Comparison of ENCODE assay signal across 10 cellular contexts in genomic region chr1:25861316-25862286, GRCh38. TPM values are rescaled to one million over a fixed set of nuclear protein-coding genes. Genes with fewer than 3 reads are reported as not detected.
A peak's percentile ranks its signal among the peaks of the same experiment; 100 is the strongest.
DNase-seq lines count a peak whose midpoint lies in the region; ATAC-seq, FAIRE-seq and TF ChIP-seq lines count a peak whose summit lies in the region.
"Had no signal": no experiment of that assay in that cellular context is flagged by ENCODE, and none has a peak within 500 bp of the region (broad histone marks: within the 10 kb centered on the region; RNA-seq: fewer than 3 reads in every experiment).

No MANE protein-coding gene starts in this region.

- peaks cover 17% of the 10 kb centered on the region for H3K4me1 Mint-ChIP-seq in T-helper 17 cell

- H3K9ac ChIP-seq in HepG2 (ENCODE audit: insufficient read depth, low read depth, low read length) (peak overlapping the region; percentile 39), smooth muscle cell (ENCODE audit: low read depth) (no peak overlapping the region), MM.1S (ENCODE audit: low read length) (no peak overlapping the region)

- no peak for TF ChIP-seq CTCF in GM12865 (IDR thresholded peaks at IDR 0.05; ENCODE audit: insufficient read depth, low read depth, low read length, missing control alignments)
- no peak for TF ChIP-seq CTCF in HepG2 (CRISPR knock-in tag; IDR thresholded peaks at IDR 0.05)
- TF ChIP-seq CTCF in smooth muscle cell (IDR thresholded peaks at IDR 0.05; ENCODE audit: borderline replicate concordance, insufficient read depth, poor library complexity, severe bottlenecking), result no peak
- no peak for TF ChIP-seq CTCF in MM.1S (IDR thresholded peaks at IDR 0.05; ENCODE audit: low read length)

- no peak overlapping the region for H3K4me3 ChIP-seq in GM12865 (ENCODE audit: low read depth, low read length)
- H3K4me3 ChIP-seq in HepG2 (replicated peaks in 1 of 3; ENCODE audit: insufficient read depth in 1 of 3, low read depth in 2 of 3, low read length in 3 of 3), result peak overlapping the region; percentile 14 to 94 (median 34); a peak in 3 of 6 replicates
- no peak overlapping the region for H3K4me3 ChIP-seq in smooth muscle cell
- no peak overlapping the region for H3K4me3 ChIP-seq in MM.1S (ENCODE audit: low read length)
- H3K4me3 ChIP-seq: suprapubic skin had no signal

- H3K4me1 ChIP-seq in HepG2 (ENCODE audit: insufficient read depth, low read length) (peaks cover 59% of the 10 kb centered on the region), smooth muscle cell (ENCODE audit: low read depth) (peaks cover 9% of the 10 kb centered on the region), MM.1S (ENCODE audit: low read length) (peaks cover 6% of the 10 kb centered on the region)

- H3K36me3 Mint-ChIP-seq in T-helper 17 cell (ENCODE audit: low read depth), result no peaks in the 10 kb centered on the region

- H3K9me2 ChIP-seq in MM.1S (replicated peaks; ENCODE audit: insufficient read depth, low read length), result no peaks in the 10 kb centered on the region

- H2AFZ ChIP-seq in HepG2 (ENCODE audit: low read length) (no peak overlapping the region), smooth muscle cell (ENCODE audit: low read depth) (no peak overlapping the region), MM.1S (ENCODE audit: low read length) (no peak overlapping the region)

- no peak for FAIRE-seq in HepG2 (lab: Jason Lieb, UNC)

- DNase-seq in AML-193 (lab: John Stamatoyannopoulos, UW) (peak; percentile 52 to 63), GM12865 (ENCODE audit: low read depth) (peak; percentile 20), T-helper 17 cell (no peak), HepG2 (ENCODE audit: low spot score) (peak; percentile 82), middle frontal gyrus (ENCODE audit: extremely low spot score, low spot score) (no peak), smooth muscle cell (lab: John Stamatoyannopoulos, UW; ENCODE audit: unreplicated experiment) (no peak), MM.1S (no peak)
- DNase-seq: activated CD4-positive, CD25-positive, alpha-beta regulatory T cell treated with anti-CD3 and anti-CD28 coated beads, Interleukin-2, amount 50 U/mL, for 72 hours had no signal

- H3K27ac Mint-ChIP-seq in T-helper 17 cell, result no peak overlapping the region

- TSS peak; percentile 33 for BruUV-seq in HepG2 (replicated peaks; lab: Mats Ljungman, UMichigan)

- H3K4me3 Mint-ChIP-seq in T-helper 17 cell, result peak overlapping the region; percentile 63

- ATAC-seq in T-helper 17 cell (no peak), HepG2 (peak; percentile 58), HG03135 (IDR thresholded peaks at IDR 0.05; ENCODE audit: unreplicated experiment) (no peak)

- CTCF ChIA-PET in HepG2 (lab: Yijun Ruan, JAX; ENCODE audit: low intra/inter-chr PET ratio, low total read pairs), result no interaction called here

- 29% methylated on average over 16 of the region's 16 CpGs for WGBS in HepG2 (ENCODE audit: low lambda C conversion rate)
- 79% methylated on average over 15 of the region's 16 CpGs for WGBS in smooth muscle cell (ENCODE audit: low lambda C conversion rate)

- no peaks in the 10 kb centered on the region for H3K9me3 ChIP-seq in T-helper 17 cell (ENCODE audit: control insufficient read depth, low read length, poor library complexity, severe bottlenecking)
- H3K9me3 ChIP-seq in HepG2 (ENCODE audit: low read length), result no peaks in the 10 kb centered on the region
- no peaks in the 10 kb centered on the region for H3K9me3 ChIP-seq in smooth muscle cell (replicated peaks; ENCODE audit: low read depth)
- no peaks in the 10 kb centered on the region for H3K9me3 ChIP-seq in MM.1S (replicated peaks; ENCODE audit: insufficient read depth, low read length)
- H3K9me3 ChIP-seq: suprapubic skin had no signal

- in situ Hi-C loops in HepG2 (cut with HindIII; ENCODE audit: extremely low pct_ligation_motif_present, low pct_unique_long_range_greater_than_20kb), result no loop called here

- H3F3A ChIP-seq in smooth muscle cell (ENCODE audit: low read depth), result peaks cover 9% of the 10 kb centered on the region
- no peaks in the 10 kb centered on the region; the same call in 1 of the 2 replicates for H3F3A ChIP-seq in MM.1S (ENCODE audit: insufficient read depth, low read length)

- TF ChIP-seq EP300 in HepG2 (IDR thresholded peaks at IDR 0.05; ENCODE audit: low read depth in 2 of 2, low read length in 2 of 2), result peak in 1 of 2 experiments; percentile 82; a peak in 2 of 4 replicates
- TF ChIP-seq EP300 in HepG2 (CRISPR knock-in tag; IDR thresholded peaks at IDR 0.05; ENCODE audit: borderline replicate concordance), result peak; percentile 57; the same call in 1 of the 2 replicates

- H3K27me3 Mint-ChIP-seq in T-helper 17 cell, result no peaks in the 10 kb centered on the region

- POLR2A ChIA-PET in HepG2 (lab: Yijun Ruan, JAX), result interaction anchor here (0.7 to 5.4 kb wide), 4 partner anchors 9 to 136 kb away, joined by 4 to 32 read pairs (median 4); partner anchors contain the start of gene PAQR7

- peaks cover 8 to 15% of the 10 kb centered on the region in 2 experiments; a peak in 4 of 5 replicates for H3K36me3 ChIP-seq in HepG2 (replicated peaks in 1 of 2; ENCODE audit: control insufficient read depth in 1 of 2, insufficient read depth in 2 of 2, low read length in 2 of 2)
- H3K36me3 ChIP-seq in smooth muscle cell (ENCODE audit: low read depth), result no peaks in the 10 kb centered on the region
- H3K36me3 ChIP-seq in MM.1S (replicated peaks; ENCODE audit: insufficient read depth, low read length), result no peaks in the 10 kb centered on the region

- TF ChIP-seq RAD21 in HepG2 (CRISPR knock-in tag; IDR thresholded peaks at IDR 0.05), result no peak

- H3K27me3 ChIP-seq in HepG2 (ENCODE audit: control insufficient read depth in 1 of 2, insufficient read depth in 2 of 2, low read length in 2 of 2) (no peaks in the 10 kb centered on the region; a peak in 1 of 5 replicates), smooth muscle cell (ENCODE audit: low read depth) (no peaks in the 10 kb centered on the region), MM.1S (replicated peaks; ENCODE audit: insufficient read depth, low read length) (no peaks in the 10 kb centered on the region)
- H3K27me3 ChIP-seq: suprapubic skin had no signal

- intact Hi-C loops in HepG2 (cut with micrococcal nuclease; ENCODE audit: unreplicated experiment), result no loop called here

- peak overlapping the region; percentile 87 for H3K27ac ChIP-seq in HepG2 (ENCODE audit: extremely low read length, insufficient read depth, low read length)
- no peak overlapping the region for H3K27ac ChIP-seq in smooth muscle cell (ENCODE audit: low read depth)
- no peak overlapping the region for H3K27ac ChIP-seq in MM.1S (ENCODE audit: low read length)
- H3K27ac ChIP-seq: suprapubic skin had no signal

- H3K79me2 ChIP-seq in HepG2 (ENCODE audit: insufficient read depth, low read length) (peaks cover 17% of the 10 kb centered on the region), smooth muscle cell (ENCODE audit: low read depth) (no peaks in the 10 kb centered on the region), MM.1S (ENCODE audit: low read length) (peaks cover 8% of the 10 kb centered on the region)

- H4K20me1 ChIP-seq in HepG2 (ENCODE audit: insufficient read depth, low read length) (no peaks in the 10 kb centered on the region), smooth muscle cell (ENCODE audit: low read depth) (no peaks in the 10 kb centered on the region), MM.1S (ENCODE audit: insufficient read depth, low read length) (no peaks in the 10 kb centered on the region)

- peak in 1 of 2 experiments; percentile 28; a peak in 1 of 4 replicates for TF ChIP-seq POLR2A in HepG2 (IDR thresholded peaks at IDR 0.05; ENCODE audit: insufficient read depth in 1 of 2, low read depth in 2 of 2, low read length in 2 of 2)

- H3K4me2 ChIP-seq in HepG2 (ENCODE audit: low read depth, low read length) (peak overlapping the region; percentile 69), smooth muscle cell (no peak overlapping the region), MM.1S (ENCODE audit: low read depth, low read length) (no peak overlapping the region)

RNA-seq across cellular contexts. Expression of gene AUNIP, which starts 2.3 kb away (rescaled TPM):
- under 1 TPM in 1 of 2 donors, not detected in 1; 0.31 TPM for total RNA-seq in T-helper 17 cell
- total RNA-seq in HepG2 (2016; rRNA removed; fragmentation: Illumina TruSeq; extraction: Trizol), result 12.3 and 12.8 TPM in 2 replicates
- total RNA-seq in HepG2 (2016; cell fraction: cytosol; rRNA removed; fragmentation: Illumina TruSeq; extraction: Trizol; ENCODE audit: low read depth), result 5.7 TPM in 2 replicates
- 12.6 and 14.1 TPM in 2 replicates for total RNA-seq in HepG2 (2016; cell fraction: insoluble cytoplasmic fraction; rRNA removed; fragmentation: Illumina TruSeq; extraction: Trizol)
- total RNA-seq in HepG2 (2016; cell fraction: membrane; rRNA removed; fragmentation: Illumina TruSeq; extraction: Trizol), result 10.9 and 11.6 TPM in 2 replicates
- 10.2 and 12.0 TPM in 2 replicates for total RNA-seq in HepG2 (2016; cell fraction: nucleus; rRNA removed; fragmentation: Illumina TruSeq; extraction: Trizol)
- 2.4 and 3.8 TPM in 2 replicates for polyA plus RNA-seq in HepG2 (2011; rRNA removed)
- 2.0 and 2.5 TPM in 2 replicates for polyA plus RNA-seq in HepG2 (2011; cell fraction: cytosol; rRNA removed)
- polyA plus RNA-seq in HepG2 (2011; cell fraction: nucleus; rRNA removed), result 2.3 TPM in 2 replicates
- 1.4 and 2.3 TPM in 2 replicates for polyA plus RNA-seq in HepG2 (2012)
- polyA plus RNA-seq in HepG2 (2016; cell fraction: cytosol; fragmentation: Illumina TruSeq; extraction: Trizol; ENCODE audit: low read depth), result 2.5 and 3.0 TPM in 2 replicates
- 12.7 and 13.5 TPM in 2 replicates for polyA plus RNA-seq in HepG2 (2016; cell fraction: insoluble cytoplasmic fraction; fragmentation: Illumina TruSeq; extraction: Trizol; ENCODE audit: low read depth)
- 4.7 and 4.8 TPM in 2 replicates for polyA plus RNA-seq in HepG2 (2016; cell fraction: membrane; fragmentation: Illumina TruSeq; extraction: Trizol; ENCODE audit: low read depth)
- polyA plus RNA-seq in HepG2 (2016; cell fraction: nucleus; fragmentation: Illumina TruSeq; extraction: Trizol; ENCODE audit: insufficient read depth, low read depth), result 7.1 and 8.3 TPM in 2 replicates
- polyA minus RNA-seq in HepG2 (2011; rRNA and poly(A)+ RNA removed; ENCODE audit: low replicate concordance), result 4.6 and 20.8 TPM in 2 replicates
- 2.7 and 3.9 TPM in 2 replicates for polyA minus RNA-seq in HepG2 (2011; cell fraction: cytosol; rRNA and poly(A)+ RNA removed)
- polyA minus RNA-seq in HepG2 (2011; cell fraction: nucleus; rRNA and poly(A)+ RNA removed), result 5.7 and 7.3 TPM in 2 replicates
- 0.18 and 2.1 TPM in 2 replicates for total RNA-seq in smooth muscle cell
- polyA plus RNA-seq in smooth muscle cell, result 1.1 and 1.3 TPM in 2 replicates

RNA-seq across cellular contexts. Expression of gene PAQR7, which starts 13.9 kb away (rescaled TPM):
- 1 to 10 TPM; 1.4 to 2.6 TPM for total RNA-seq in T-helper 17 cell
- 6.0 and 13.2 TPM in 2 replicates for total RNA-seq in HepG2 (2016; rRNA removed; fragmentation: Illumina TruSeq; extraction: Trizol)
- total RNA-seq in HepG2 (2016; cell fraction: cytosol; rRNA removed; fragmentation: Illumina TruSeq; extraction: Trizol; ENCODE audit: low read depth), result 4.1 and 4.7 TPM in 2 replicates
- 6.2 and 13.0 TPM in 2 replicates for total RNA-seq in HepG2 (2016; cell fraction: insoluble cytoplasmic fraction; rRNA removed; fragmentation: Illumina TruSeq; extraction: Trizol)
- 10.2 and 10.4 TPM in 2 replicates for total RNA-seq in HepG2 (2016; cell fraction: membrane; rRNA removed; fragmentation: Illumina TruSeq; extraction: Trizol)
- 8.2 and 9.4 TPM in 2 replicates for total RNA-seq in HepG2 (2016; cell fraction: nucleus; rRNA removed; fragmentation: Illumina TruSeq; extraction: Trizol)
- 16.6 and 20.2 TPM in 2 replicates for polyA plus RNA-seq in HepG2 (2011; rRNA removed)
- 19.1 and 22.5 TPM in 2 replicates for polyA plus RNA-seq in HepG2 (2011; cell fraction: cytosol; rRNA removed)
- polyA plus RNA-seq in HepG2 (2011; cell fraction: nucleus; rRNA removed), result 17.0 and 18.5 TPM in 2 replicates
- polyA plus RNA-seq in HepG2 (2012), result 13.9 and 14.2 TPM in 2 replicates
- 2.4 TPM in 2 replicates for polyA plus RNA-seq in HepG2 (2016; cell fraction: cytosol; fragmentation: Illumina TruSeq; extraction: Trizol; ENCODE audit: low read depth)
- polyA plus RNA-seq in HepG2 (2016; cell fraction: insoluble cytoplasmic fraction; fragmentation: Illumina TruSeq; extraction: Trizol; ENCODE audit: low read depth), result 4.5 and 5.3 TPM in 2 replicates
- polyA plus RNA-seq in HepG2 (2016; cell fraction: membrane; fragmentation: Illumina TruSeq; extraction: Trizol; ENCODE audit: low read depth), result 5.2 and 5.6 TPM in 2 replicates
- 19.6 and 20.2 TPM in 2 replicates for polyA plus RNA-seq in HepG2 (2016; cell fraction: nucleus; fragmentation: Illumina TruSeq; extraction: Trizol; ENCODE audit: insufficient read depth, low read depth)
- polyA minus RNA-seq in HepG2 (2011; rRNA and poly(A)+ RNA removed; ENCODE audit: low replicate concordance), result 21.8 and 127 TPM in 2 replicates
- polyA minus RNA-seq in HepG2 (2011; cell fraction: cytosol; rRNA and poly(A)+ RNA removed), result 28.0 and 29.7 TPM in 2 replicates
- polyA minus RNA-seq in HepG2 (2011; cell fraction: nucleus; rRNA and poly(A)+ RNA removed), result 6.8 and 10.7 TPM in 2 replicates
- total RNA-seq in smooth muscle cell, result 8.8 and 10.0 TPM in 2 replicates
- polyA plus RNA-seq in smooth muscle cell, result 2.9 and 3.7 TPM in 2 replicates

RNA-seq across cellular contexts. Expression of gene MTFR1L, which starts 41.8 kb away (rescaled TPM):
- total RNA-seq in T-helper 17 cell (10 to 100 TPM; 30.4 to 37.4 TPM), HepG2 (2016; rRNA removed; fragmentation: Illumina TruSeq; extraction: Trizol) (38.0 and 47.5 TPM in 2 replicates), smooth muscle cell (39.9 and 47.2 TPM in 2 replicates)
- 28.2 and 30.9 TPM in 2 replicates for total RNA-seq in HepG2 (2016; cell fraction: cytosol; rRNA removed; fragmentation: Illumina TruSeq; extraction: Trizol; ENCODE audit: low read depth)
- total RNA-seq in HepG2 (2016; cell fraction: insoluble cytoplasmic fraction; rRNA removed; fragmentation: Illumina TruSeq; extraction: Trizol), result 40.1 and 47.2 TPM in 2 replicates
- 56.8 and 65.1 TPM in 2 replicates for total RNA-seq in HepG2 (2016; cell fraction: membrane; rRNA removed; fragmentation: Illumina TruSeq; extraction: Trizol)
- 25.8 and 26.4 TPM in 2 replicates for total RNA-seq in HepG2 (2016; cell fraction: nucleus; rRNA removed; fragmentation: Illumina TruSeq; extraction: Trizol)
- polyA plus RNA-seq in HepG2 (2011; rRNA removed) (55.7 and 68.1 TPM in 2 replicates), smooth muscle cell (63.9 and 71.2 TPM in 2 replicates)
- polyA plus RNA-seq in HepG2 (2011; cell fraction: cytosol; rRNA removed), result 36.1 and 44.8 TPM in 2 replicates
- 196 and 210 TPM in 2 replicates for polyA plus RNA-seq in HepG2 (2011; cell fraction: nucleus; rRNA removed)
- 39.2 and 42.0 TPM in 2 replicates for polyA plus RNA-seq in HepG2 (2012)
- polyA plus RNA-seq in HepG2 (2016; cell fraction: cytosol; fragmentation: Illumina TruSeq; extraction: Trizol; ENCODE audit: low read depth), result 28.1 and 35.4 TPM in 2 replicates
- polyA plus RNA-seq in HepG2 (2016; cell fraction: insoluble cytoplasmic fraction; fragmentation: Illumina TruSeq; extraction: Trizol; ENCODE audit: low read depth), result 45.3 and 52.8 TPM in 2 replicates
- 52.1 and 54.5 TPM in 2 replicates for polyA plus RNA-seq in HepG2 (2016; cell fraction: membrane; fragmentation: Illumina TruSeq; extraction: Trizol; ENCODE audit: low read depth)
- 60.6 and 65.4 TPM in 2 replicates for polyA plus RNA-seq in HepG2 (2016; cell fraction: nucleus; fragmentation: Illumina TruSeq; extraction: Trizol; ENCODE audit: insufficient read depth, low read depth)
- 29.8 and 53.8 TPM in 2 replicates for polyA minus RNA-seq in HepG2 (2011; rRNA and poly(A)+ RNA removed; ENCODE audit: low replicate concordance)
- polyA minus RNA-seq in HepG2 (2011; cell fraction: cytosol; rRNA and poly(A)+ RNA removed), result 18.0 and 18.1 TPM in 2 replicates
- polyA minus RNA-seq in HepG2 (2011; cell fraction: nucleus; rRNA and poly(A)+ RNA removed), result 23.8 and 32.3 TPM in 2 replicates

RNA-seq across cellular contexts. Expression of gene STMN1, which starts 44.6 kb away (rescaled TPM):
- 10 to 100 TPM in 1 of 2 donors, 1 to 10 TPM in 1; 9.3 to 13.8 TPM for total RNA-seq in T-helper 17 cell
- 409 and 618 TPM in 2 replicates for total RNA-seq in HepG2 (2016; rRNA removed; fragmentation: Illumina TruSeq; extraction: Trizol)
- total RNA-seq in HepG2 (2016; cell fraction: cytosol; rRNA removed; fragmentation: Illumina TruSeq; extraction: Trizol; ENCODE audit: low read depth), result 56.4 and 56.9 TPM in 2 replicates
- total RNA-seq in HepG2 (2016; cell fraction: insoluble cytoplasmic fraction; rRNA removed; fragmentation: Illumina TruSeq; extraction: Trizol), result 416 and 627 TPM in 2 replicates
- 77.5 and 91.5 TPM in 2 replicates for total RNA-seq in HepG2 (2016; cell fraction: membrane; rRNA removed; fragmentation: Illumina TruSeq; extraction: Trizol)
- total RNA-seq in HepG2 (2016; cell fraction: nucleus; rRNA removed; fragmentation: Illumina TruSeq; extraction: Trizol), result 147 and 152 TPM in 2 replicates
- polyA plus RNA-seq in HepG2 (2011; rRNA removed), result 27.3 and 45.9 TPM in 2 replicates
- polyA plus RNA-seq in HepG2 (2011; cell fraction: cytosol; rRNA removed), result 14.4 and 19.7 TPM in 2 replicates
- 19.5 and 20.7 TPM in 2 replicates for polyA plus RNA-seq in HepG2 (2011; cell fraction: nucleus; rRNA removed)
- 58.4 and 155 TPM in 2 replicates for polyA plus RNA-seq in HepG2 (2012)
- 80.3 and 82.5 TPM in 2 replicates for polyA plus RNA-seq in HepG2 (2016; cell fraction: cytosol; fragmentation: Illumina TruSeq; extraction: Trizol; ENCODE audit: low read depth)
- polyA plus RNA-seq in HepG2 (2016; cell fraction: insoluble cytoplasmic fraction; fragmentation: Illumina TruSeq; extraction: Trizol; ENCODE audit: low read depth), result 774 and 823 TPM in 2 replicates
- 86.8 and 89.3 TPM in 2 replicates for polyA plus RNA-seq in HepG2 (2016; cell fraction: membrane; fragmentation: Illumina TruSeq; extraction: Trizol; ENCODE audit: low read depth)
- 316 and 323 TPM in 2 replicates for polyA plus RNA-seq in HepG2 (2016; cell fraction: nucleus; fragmentation: Illumina TruSeq; extraction: Trizol; ENCODE audit: insufficient read depth, low read depth)
- 11.3 and 32.5 TPM in 2 replicates for polyA minus RNA-seq in HepG2 (2011; rRNA and poly(A)+ RNA removed; ENCODE audit: low replicate concordance)
- polyA minus RNA-seq in HepG2 (2011; cell fraction: cytosol; rRNA and poly(A)+ RNA removed), result 18.3 and 20.7 TPM in 2 replicates
- polyA minus RNA-seq in HepG2 (2011; cell fraction: nucleus; rRNA and poly(A)+ RNA removed), result 22.0 and 32.7 TPM in 2 replicates
- 112 and 115 TPM in 2 replicates for total RNA-seq in smooth muscle cell
- polyA plus RNA-seq in smooth muscle cell, result 309 and 331 TPM in 2 replicates

Comparison
In these comparisons a context has a peak if more than half of its experiments do, and no peak if none do; other contexts are left out.
1. DNase-seq: peak in AML-193 (2 of 2), GM12865 (single experiment) and HepG2 (single experiment); none in T-helper 17 cell (0 of 3), middle frontal gyrus (single experiment), smooth muscle cell (single experiment) and MM.1S (single experiment).
2. H3K4me3 ChIP-seq: peak in HepG2 (3 of 3); none in GM12865 (single experiment), smooth muscle cell (single experiment) and MM.1S (single experiment).